In the genomic region with DNA sequence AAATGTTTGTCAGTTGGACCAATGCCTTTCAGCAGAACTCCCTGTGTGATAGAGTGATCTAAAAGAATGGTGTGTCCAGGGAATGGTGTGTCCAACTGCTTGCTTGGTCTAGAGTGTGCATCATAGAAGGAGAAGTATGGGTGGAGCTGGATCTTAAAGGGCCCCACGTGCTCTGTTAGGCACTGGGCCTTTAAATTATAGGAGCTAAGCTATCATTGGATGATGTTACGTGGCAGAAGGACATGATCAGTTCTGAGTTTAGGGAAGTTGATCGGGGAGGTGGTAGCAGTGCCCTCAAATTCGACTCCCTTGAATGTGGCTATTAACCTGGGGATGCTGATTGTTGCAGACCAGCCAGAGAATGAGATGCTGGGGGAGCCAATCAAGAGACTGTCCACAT, we compare ENCODE assay signal across 20 cellular contexts. TPM values are rescaled to one million over a fixed set of nuclear protein-coding genes. Genes with fewer than 3 reads are reported as not detected.
DNase-seq lines count a peak whose midpoint lies in the region; ATAC-seq, FAIRE-seq and TF ChIP-seq lines count a peak whose summit lies in the region.
"Had no signal": no experiment of that assay in that cellular context is flagged by ENCODE, and none has a peak within 500 bp of the region (broad histone marks: within the 10 kb centered on the region; RNA-seq: fewer than 3 reads in every experiment).

No MANE protein-coding gene starts in this region.

- H3K27me3 Mint-ChIP-seq in T-helper 1 cell treated with Interleukin-12 subunit alpha and Interleukin-12 subunit beta and Interleukin-4 antibody, amounts not matched to agents 30 μg/mL and 1 μg/mL, for 36 hours (ENCODE audit: low read depth) = no peaks in the 10 kb centered on the region
- no peaks in the 10 kb centered on the region for H3K27me3 Mint-ChIP-seq in WTC11 (ENCODE audit: low read depth)
- H3K27me3 Mint-ChIP-seq in naive B cell = no peaks in the 10 kb centered on the region

- H3K4me3 ChIP-seq in HL-60 (replicated peaks; ENCODE audit: insufficient read depth, low read length) = no peak overlapping the region
- H3K4me3 ChIP-seq: breast epithelium, neural progenitor cell, smooth muscle cell, transverse colon had no signal

- CTCF ChIA-PET in WTC11 (lab: Charles Lee) = interaction anchor here (0.6 to 1.9 kb wide), 4 partner anchors 17 to 148 kb away, joined by 3 to 7 read pairs (median 4); partner anchors contain the start of gene STX3

- peak overlapping the region; percentile 36 for H3K4me3 Mint-ChIP-seq in T-helper 1 cell treated with Interleukin-12 subunit alpha and Interleukin-12 subunit beta and Interleukin-4 antibody, amounts not matched to agents 30 μg/mL and 1 μg/mL, for 36 hours
- H3K4me3 Mint-ChIP-seq in WTC11 = no peak overlapping the region
- H3K4me3 Mint-ChIP-seq in naive B cell = peak overlapping the region in 7 of 8 donors; percentile 23 to 86 (median 67)
- H3K4me3 Mint-ChIP-seq: neural progenitor cell had no signal

- FAIRE-seq in HTR-8/SVneo (lab: Jason Lieb, UNC) = no peak

- peaks cover 37% of the 10 kb centered on the region for H3K4me1 Mint-ChIP-seq in T-helper 1 cell treated with Interleukin-12 subunit alpha and Interleukin-12 subunit beta and Interleukin-4 antibody, amounts not matched to agents 30 μg/mL and 1 μg/mL, for 36 hours (ENCODE audit: low read depth)
- H3K4me1 Mint-ChIP-seq in WTC11 (peaks cover 8% of the 10 kb centered on the region; the same call in 1 of the 2 replicates), naive B cell (peaks cover 23 to 27% (median 24%) of the 10 kb centered on the region in 3 donors)
- H3K4me1 Mint-ChIP-seq: neural progenitor cell had no signal

- ATAC-seq in WTC11 (no peak), naive B cell (ENCODE audit: low read depth in 2 of 2) (no peak)
- ATAC-seq: activated CD4-positive, CD25-positive, alpha-beta regulatory T cell treated with anti-CD3 and anti-CD28 coated beads, Interleukin-2, amount 50 U/mL, for 24 hours had no signal

- DNase-seq in T-helper 1 cell (no peak), HL-60 (ENCODE audit: low read depth in 1 of 2, low spot score in 1 of 2) (peak; percentile 50 to 58), WTC11 (ENCODE audit: low spot score) (no peak), naive B cell (no peak), SW 1271 (lab: John Stamatoyannopoulos, UW) (no peak), HTR-8/SVneo (ENCODE audit: insufficient read length, low spot score) (no peak)
- DNase-seq in stimulated activated naive CD4-positive, alpha-beta T cell treated with Interleukin-2 at 50 U/mL for 16 hours (lab: John Stamatoyannopoulos, UW) = no peak
- DNase-seq: 8988T; activated effector memory CD4-positive, alpha-beta T cell treated with Interleukin-2 at 50 U/mL for 16 hours; Calu3; NCI-H1436; NCI-H526; SHP77; transverse colon had no signal

- no peaks in the 10 kb centered on the region for H3K9me3 Mint-ChIP-seq in T-helper 1 cell treated with Interleukin-12 subunit alpha and Interleukin-12 subunit beta and Interleukin-4 antibody, amounts not matched to agents 30 μg/mL and 1 μg/mL, for 36 hours
- H3K9me3 Mint-ChIP-seq in WTC11 (no peaks in the 10 kb centered on the region), naive B cell (peaks cover 0 to 5% (median 0%) of the 10 kb centered on the region in 7 donors)
- H3K9me3 Mint-ChIP-seq: neural progenitor cell had no signal

- H3K27me3 ChIP-seq in HL-60 (ENCODE audit: insufficient read depth, poor library complexity, severe bottlenecking) = no peaks in the 10 kb centered on the region
- H3K27me3 ChIP-seq: breast epithelium, neural progenitor cell, transverse colon had no signal

- H3K36me3 Mint-ChIP-seq in T-helper 1 cell treated with Interleukin-12 subunit alpha and Interleukin-12 subunit beta and Interleukin-4 antibody, amounts not matched to agents 30 μg/mL and 1 μg/mL, for 36 hours (ENCODE audit: low read depth) = peaks cover 25% of the 10 kb centered on the region
- H3K36me3 Mint-ChIP-seq in WTC11 = peaks cover 23% of the 10 kb centered on the region
- peaks cover 0 to 6% of the 10 kb centered on the region in 2 donors for H3K36me3 Mint-ChIP-seq in naive B cell
- H3K36me3 Mint-ChIP-seq: neural progenitor cell had no signal

- H3K27ac ChIP-seq in HL-60 (replicated peaks) = peak overlapping the region; percentile 98
- H3K27ac ChIP-seq: neural progenitor cell had no signal

- POLR2A ChIA-PET in WTC11 (lab: Charles Lee) = no interaction called here

- peak overlapping the region; percentile 87 for H3K27ac Mint-ChIP-seq in T-helper 1 cell treated with Interleukin-12 subunit alpha and Interleukin-12 subunit beta and Interleukin-4 antibody, amounts not matched to agents 30 μg/mL and 1 μg/mL, for 36 hours
- peak overlapping the region; percentile 49 for H3K27ac Mint-ChIP-seq in WTC11
- peak overlapping the region; percentile 54 to 91 (median 90) for H3K27ac Mint-ChIP-seq in naive B cell
- H3K27ac Mint-ChIP-seq: neural progenitor cell had no signal

- TF ChIP-seq CTCF in HL-60 (IDR thresholded peaks at IDR 0.05; ENCODE audit: insufficient read depth, low read length) (no peak), WTC11 (IDR thresholded peaks at IDR 0.05) (no peak)

TF ChIP-seq in WTC11, 78 proteins besides CTCF, POLR2A, EP300 and RAD21:
- TF ChIP-seq ZNF512 (CRISPR knock-in tag; IDR thresholded peaks at IDR 0.05; ENCODE audit: borderline replicate concordance) = no peak
TF ChIP-seq in WTC11: peak in this region for 0.

RNA-seq across cellular contexts. Expression of gene STX3, which starts 16.4 kb away (rescaled TPM):
- total RNA-seq in WTC11 (2021) = 52.7 to 55.6 TPM (median 53.7 TPM) in 3 replicates
- 1 to 10 TPM; 3.8 to 7.2 (median 5.7) TPM for polyA plus RNA-seq in naive B cell (ENCODE audit: low read depth in 6 of 6)

RNA-seq across cellular contexts. Expression of gene MRPL16, which starts 39.0 kb away (rescaled TPM):
- total RNA-seq in WTC11 (2021) = 78.9 to 85.6 TPM (median 83.9 TPM) in 3 replicates
- polyA plus RNA-seq in naive B cell (ENCODE audit: low read depth in 6 of 6) = 10 to 100 TPM; 61.8 to 95.9 (median 84.3) TPM

RNA-seq across cellular contexts. Expression of gene OR10V1, which starts 58.0 kb away (rescaled TPM):
- not detected in 3 replicates for total RNA-seq in WTC11 (2021)
- polyA plus RNA-seq in naive B cell (ENCODE audit: low read depth in 6 of 6) = not detected
- total RNA-seq: breast epithelium, Calu3, kidney epithelial cell, smooth muscle cell, transverse colon had no signal
- polyA plus RNA-seq: smooth muscle cell had no signal

Comparison
In these comparisons a context has a peak if more than half of its experiments do, and no peak if none do; other contexts are left out.
1. DNase-seq: peak in HL-60 (2 of 2); none in T-helper 1 cell (0 of 5), WTC11 (single experiment), naive B cell (single experiment), SW 1271 (0 of 2), stimulated activated naive CD4-positive, alpha-beta T cell treated with Interleukin-2 at 50 U/mL for 16 hours (single experiment) and HTR-8/SVneo (single experiment).
2. Peak in every context shown above with its lines, with median percentiles within 50 percentile points of each other: H3K27ac Mint-ChIP-seq.